Comparison of ENCODE assay signal across 9 cellular contexts in the genomic region with DNA sequence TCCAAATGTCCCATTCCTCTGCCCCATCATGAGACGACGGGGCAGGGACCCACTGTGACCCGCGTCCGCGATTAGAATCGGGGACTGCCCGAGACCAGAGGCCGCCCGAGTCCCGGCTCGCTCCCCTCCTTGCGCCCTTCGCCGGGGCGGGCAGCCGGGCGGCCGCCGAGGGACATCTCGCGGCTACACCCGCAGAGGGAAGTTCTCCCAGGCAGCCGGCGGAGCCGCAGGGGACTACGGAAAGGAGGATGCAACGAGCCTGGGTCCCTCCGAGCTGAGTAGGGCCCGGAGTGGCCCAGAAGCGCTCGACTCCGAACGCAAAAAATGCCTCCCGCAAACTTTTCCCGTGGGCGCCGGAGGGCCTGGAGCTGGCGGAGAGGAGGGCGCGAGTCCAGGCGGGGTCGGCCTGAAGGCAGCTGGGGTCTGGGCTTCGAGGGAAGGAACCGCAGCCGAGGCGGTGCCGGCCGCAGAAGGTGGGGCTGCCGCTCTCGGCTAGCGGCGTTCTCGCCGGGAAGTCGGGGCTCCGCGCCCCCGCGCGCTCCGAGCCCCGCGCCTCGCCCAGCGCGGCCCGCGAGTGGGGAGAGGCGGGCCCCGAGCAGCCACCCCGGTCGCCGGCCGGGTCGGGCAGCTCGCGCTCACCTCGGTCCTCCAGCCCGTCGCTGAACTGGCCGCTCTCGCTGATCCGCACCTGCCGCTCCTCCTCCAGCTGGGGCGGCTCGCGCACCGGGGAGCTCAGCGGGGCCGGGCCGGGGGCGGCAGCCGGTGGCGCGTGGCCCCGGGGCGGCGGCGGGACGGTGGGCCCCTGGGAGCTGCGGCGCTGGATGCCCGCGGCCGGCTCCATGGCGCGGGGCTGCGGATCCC. TPM values are rescaled to one million over a fixed set of nuclear protein-coding genes. Genes with fewer than 3 reads are reported as not detected.
DNase-seq lines count a peak whose midpoint lies in the region; ATAC-seq and TF ChIP-seq lines count a peak whose summit lies in the region.
"Had no signal": no experiment of that assay in that cellular context is flagged by ENCODE, and none has a peak within 500 bp of the region (broad histone marks: within the 10 kb centered on the region; RNA-seq: fewer than 3 reads in every experiment).

No MANE protein-coding gene starts in this region.

- H4K20me1 ChIP-seq in SU-DHL-6 (ENCODE audit: low read depth, low read length), result no peaks in the 10 kb centered on the region

- peak overlapping the region; percentile 87 for H3K4me3 Mint-ChIP-seq in neural crest cell

- H3K27me3 ChIP-seq in SU-DHL-6 (ENCODE audit: low read length) (no peaks in the 10 kb centered on the region), esophagus (ENCODE audit: control insufficient read depth in 1 of 2, insufficient read depth in 2 of 2, low read length in 2 of 2) (peaks cover 17 to 27% of the 10 kb centered on the region in 2 donors)

- H3K79me2 ChIP-seq in SU-DHL-6 (ENCODE audit: insufficient read depth, low read length), result no peaks in the 10 kb centered on the region

- H3K27me3 Mint-ChIP-seq in neural crest cell (ENCODE audit: low read depth), result peaks cover 86% of the 10 kb centered on the region

- no peak for TF ChIP-seq CTCF in GM10248 (IDR thresholded peaks at IDR 0.05; ENCODE audit: control extremely low read depth, extremely low read depth, low read depth, missing control alignments)
- no peak for TF ChIP-seq CTCF in SU-DHL-6 (IDR thresholded peaks at IDR 0.05; ENCODE audit: insufficient read depth, low read length, poor library complexity, severe bottlenecking)
- TF ChIP-seq CTCF in neural crest cell (conservative IDR thresholded peaks at IDR 0.05), result no peak
- TF ChIP-seq CTCF in RWPE1 (conservative IDR thresholded peaks at IDR 0.05; ENCODE audit: low read depth), result no peak

- POLR2A ChIA-PET in GM10248 (lab: Yijun Ruan, JAX), result no interaction called here
- POLR2A ChIA-PET in RWPE1 (lab: Yijun Ruan, JAX; ENCODE audit: low non-redundant PET), result no interaction called here

- peak overlapping the region; percentile 55 for H3K9ac ChIP-seq in SU-DHL-6 (ENCODE audit: low read length)

- 1% methylated on average over 86 to 109 of the region's 109 CpGs for WGBS in esophagus, 2 donors

- H3K9me3 Mint-ChIP-seq in neural crest cell, result no peaks in the 10 kb centered on the region

- H3K9me3 ChIP-seq in SU-DHL-6 (ENCODE audit: insufficient read depth, low read length) (no peaks in the 10 kb centered on the region), esophagus (ENCODE audit: control insufficient read depth in 2 of 2, insufficient read depth in 1 of 2, low read depth in 1 of 2, low read length in 1 of 2) (no peaks in the 10 kb centered on the region)

- no peak overlapping the region for H2AFZ ChIP-seq in SU-DHL-6 (ENCODE audit: low read depth, low read length, severe bottlenecking)

- peaks cover 25% of the 10 kb centered on the region for H3F3A ChIP-seq in SU-DHL-6 (ENCODE audit: insufficient read depth)

- H3K4me3 ChIP-seq in SU-DHL-6 (ENCODE audit: insufficient read depth, low read length, poor library complexity, severe bottlenecking), result peak overlapping the region; percentile 56
- H3K4me3 ChIP-seq in esophagus (ENCODE audit: low read depth in 1 of 2, low read length in 2 of 2), result peak overlapping the region; percentile 26 to 45

- H3K4me1 ChIP-seq in esophagus (ENCODE audit: control insufficient read depth in 2 of 2, insufficient read depth in 2 of 2, low read length in 1 of 2), result peaks cover 8 to 11% of the 10 kb centered on the region in 2 donors

- H3K4me1 Mint-ChIP-seq in neural crest cell, result peaks cover 11% of the 10 kb centered on the region

- no peak overlapping the region for H3K27ac Mint-ChIP-seq in neural crest cell (ENCODE audit: unreplicated experiment)

- peak; percentile 46 for ATAC-seq in GM21825 (IDR thresholded peaks at IDR 0.05; ENCODE audit: unreplicated experiment)
- no peak for ATAC-seq in HG03378 (IDR thresholded peaks at IDR 0.05; ENCODE audit: unreplicated experiment)

- H3K27ac ChIP-seq in SU-DHL-6 (ENCODE audit: low read depth, low read length) (no peak overlapping the region), esophagus (ENCODE audit: low read depth in 2 of 2, low read length in 1 of 2) (no peak overlapping the region), RWPE1 (no peak overlapping the region)

- H3K4me2 ChIP-seq in SU-DHL-6 (ENCODE audit: low read depth, low read length, poor library complexity, severe bottlenecking), result peak overlapping the region; percentile 54

- H3K36me3 Mint-ChIP-seq in neural crest cell (ENCODE audit: low read depth), result no peaks in the 10 kb centered on the region

- peak; percentile 46 for DNase-seq in GM10248 (ENCODE audit: extremely low spot score)
- peak; percentile 23 for DNase-seq in neural crest cell (ENCODE audit: low read depth, low spot score)
- no peak for DNase-seq in NCI-H2029 (lab: John Stamatoyannopoulos, UW)
- no peak for DNase-seq in RWPE1 (ENCODE audit: low spot score)

- CTCF ChIA-PET in GM10248 (lab: Yijun Ruan, JAX), result interaction anchor here (1.1 kb wide), 1 partner anchor 10 kb away, joined by 3 read pairs; no protein-coding TSS in a partner anchor
- CTCF ChIA-PET in RWPE1 (lab: Yijun Ruan, JAX), result interaction anchor here (0.6 to 1.0 kb wide), 2 partner anchors 16 to 861 kb away, joined by 3 read pairs; no protein-coding TSS in a partner anchor

- H3K9me2 ChIP-seq in SU-DHL-6 (replicated peaks; ENCODE audit: insufficient read depth, low read length), result no peaks in the 10 kb centered on the region

- H3K36me3 ChIP-seq in SU-DHL-6 (ENCODE audit: low read length) (no peaks in the 10 kb centered on the region), esophagus (ENCODE audit: control insufficient read depth in 2 of 2, insufficient read depth in 2 of 2, low read length in 1 of 2) (no peaks in the 10 kb centered on the region)

RNA-seq across cellular contexts. Expression of a gene that starts 0.5 kb away (rescaled TPM):
- under 1 TPM; 0.10 to 0.11 TPM for polyA plus RNA-seq in esophagus
- 0.71 and 1.0 TPM in 2 replicates for total RNA-seq in neural crest cell
- total RNA-seq: M059J had no signal

Comparison
In these comparisons a context has a peak if more than half of its experiments do, and no peak if none do; other contexts are left out.
1. DNase-seq: peak in GM10248 (single experiment) and neural crest cell (single experiment); none in NCI-H2029 (single experiment) and RWPE1 (single experiment).